ENCODE assay signal across 1 cellular context in the genomic region with DNA sequence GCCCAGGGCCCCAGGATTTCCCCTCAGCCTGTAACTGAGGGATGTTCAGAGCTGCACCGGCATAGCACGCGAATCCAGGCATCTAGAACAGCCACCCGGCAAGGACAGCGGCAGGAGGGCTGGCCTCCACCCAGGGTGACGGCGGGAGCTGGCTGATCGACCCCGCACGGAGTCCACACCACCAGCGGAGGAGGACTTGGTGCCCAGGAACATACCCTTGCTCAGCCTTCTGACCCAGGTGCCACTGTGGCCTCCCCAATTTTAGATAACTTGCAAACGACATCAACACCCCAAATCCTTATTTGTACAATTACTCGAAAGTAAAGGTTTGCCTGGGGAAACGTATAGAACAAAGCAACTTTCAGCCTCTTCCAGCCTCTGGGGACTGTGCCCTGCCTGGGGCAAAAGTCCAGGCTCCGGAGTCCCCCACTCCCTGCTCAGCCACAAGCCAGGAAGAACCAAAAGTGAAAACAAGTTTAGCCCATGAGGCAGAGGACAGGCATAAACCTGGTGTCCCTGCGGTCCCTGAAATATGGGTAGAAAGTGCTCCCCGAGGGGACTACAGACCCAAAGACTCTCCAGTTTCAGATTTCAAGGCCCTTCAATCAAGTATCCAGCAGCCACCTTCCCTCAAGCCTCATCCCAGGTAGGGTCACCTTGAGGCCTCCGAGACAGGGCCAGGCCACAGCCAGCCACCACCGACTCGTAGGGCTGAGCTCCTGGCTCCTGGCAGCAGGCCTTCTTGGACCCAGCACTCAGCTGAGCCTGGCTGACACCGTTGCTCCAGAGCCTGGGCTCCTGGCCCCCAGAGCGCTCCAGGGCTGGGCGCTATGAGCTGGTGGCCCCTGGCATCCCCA.
TF ChIP-seq lines count a peak whose summit lies in the region.

No MANE protein-coding gene starts in this region.

TF ChIP-seq in HepG2, 621 proteins besides CTCF, POLR2A, EP300 and RAD21 (continued from another document):
- TF ChIP-seq HHEX (CRISPR knock-in tag; IDR thresholded peaks at IDR 0.05): no peak
- no peak for TF ChIP-seq NR2F2 (IDR thresholded peaks at IDR 0.05; ENCODE audit: borderline replicate concordance, low read depth)
- TF ChIP-seq, protein P1, sequence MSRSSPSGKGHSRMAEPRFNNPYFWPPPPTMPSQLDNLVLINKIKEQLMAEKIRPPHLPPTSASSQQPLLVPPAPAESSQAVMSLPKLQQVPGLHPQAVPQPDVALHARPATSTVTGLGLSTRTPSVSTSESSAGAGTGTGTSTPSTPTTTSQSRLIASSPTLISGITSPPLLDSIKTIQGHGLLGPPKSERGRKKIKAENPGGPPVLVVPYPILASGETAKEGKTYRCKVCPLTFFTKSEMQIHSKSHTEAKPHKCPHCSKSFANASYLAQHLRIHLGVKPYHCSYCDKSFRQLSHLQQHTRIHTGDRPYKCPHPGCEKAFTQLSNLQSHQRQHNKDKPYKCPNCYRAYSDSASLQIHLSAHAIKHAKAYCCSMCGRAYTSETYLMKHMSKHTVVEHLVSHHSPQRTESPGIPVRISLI (CRISPR knock-in tag; IDR thresholded peaks at IDR 0.05; ENCODE audit: borderline replicate concordance): no peak
- no peak for TF ChIP-seq PHF5A (CRISPR knock-in tag; IDR thresholded peaks at IDR 0.05; ENCODE audit: low read depth, unreplicated experiment)
- TF ChIP-seq, protein P2, sequence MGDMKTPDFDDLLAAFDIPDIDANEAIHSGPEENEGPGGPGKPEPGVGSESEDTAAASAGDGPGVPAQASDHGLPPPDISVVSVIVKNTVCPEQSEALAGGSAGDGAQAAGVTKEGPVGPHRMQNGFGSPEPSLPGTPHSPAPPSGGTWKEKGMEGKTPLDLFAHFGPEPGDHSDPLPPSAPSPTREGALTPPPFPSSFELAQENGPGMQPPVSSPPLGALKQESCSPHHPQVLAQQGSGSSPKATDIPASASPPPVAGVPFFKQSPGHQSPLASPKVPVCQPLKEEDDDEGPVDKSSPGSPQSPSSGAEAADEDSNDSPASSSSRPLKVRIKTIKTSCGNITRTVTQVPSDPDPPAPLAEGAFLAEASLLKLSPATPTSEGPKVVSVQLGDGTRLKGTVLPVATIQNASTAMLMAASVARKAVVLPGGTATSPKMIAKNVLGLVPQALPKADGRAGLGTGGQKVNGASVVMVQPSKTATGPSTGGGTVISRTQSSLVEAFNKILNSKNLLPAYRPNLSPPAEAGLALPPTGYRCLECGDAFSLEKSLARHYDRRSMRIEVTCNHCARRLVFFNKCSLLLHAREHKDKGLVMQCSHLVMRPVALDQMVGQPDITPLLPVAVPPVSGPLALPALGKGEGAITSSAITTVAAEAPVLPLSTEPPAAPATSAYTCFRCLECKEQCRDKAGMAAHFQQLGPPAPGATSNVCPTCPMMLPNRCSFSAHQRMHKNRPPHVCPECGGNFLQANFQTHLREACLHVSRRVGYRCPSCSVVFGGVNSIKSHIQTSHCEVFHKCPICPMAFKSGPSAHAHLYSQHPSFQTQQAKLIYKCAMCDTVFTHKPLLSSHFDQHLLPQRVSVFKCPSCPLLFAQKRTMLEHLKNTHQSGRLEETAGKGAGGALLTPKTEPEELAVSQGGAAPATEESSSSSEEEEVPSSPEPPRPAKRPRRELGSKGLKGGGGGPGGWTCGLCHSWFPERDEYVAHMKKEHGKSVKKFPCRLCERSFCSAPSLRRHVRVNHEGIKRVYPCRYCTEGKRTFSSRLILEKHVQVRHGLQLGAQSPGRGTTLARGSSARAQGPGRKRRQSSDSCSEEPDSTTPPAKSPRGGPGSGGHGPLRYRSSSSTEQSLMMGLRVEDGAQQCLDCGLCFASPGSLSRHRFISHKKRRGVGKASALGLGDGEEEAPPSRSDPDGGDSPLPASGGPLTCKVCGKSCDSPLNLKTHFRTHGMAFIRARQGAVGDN (CRISPR knock-in tag; IDR thresholded peaks at IDR 0.05): peak; percentile 88
- TF ChIP-seq KAT2B (IDR thresholded peaks at IDR 0.05; ENCODE audit: borderline replicate concordance, low read depth, low read length): no peak
- no peak for TF ChIP-seq DNMT3B (CRISPR knock-in tag; conservative IDR thresholded peaks at IDR 0.05)
- TF ChIP-seq, protein P3, sequence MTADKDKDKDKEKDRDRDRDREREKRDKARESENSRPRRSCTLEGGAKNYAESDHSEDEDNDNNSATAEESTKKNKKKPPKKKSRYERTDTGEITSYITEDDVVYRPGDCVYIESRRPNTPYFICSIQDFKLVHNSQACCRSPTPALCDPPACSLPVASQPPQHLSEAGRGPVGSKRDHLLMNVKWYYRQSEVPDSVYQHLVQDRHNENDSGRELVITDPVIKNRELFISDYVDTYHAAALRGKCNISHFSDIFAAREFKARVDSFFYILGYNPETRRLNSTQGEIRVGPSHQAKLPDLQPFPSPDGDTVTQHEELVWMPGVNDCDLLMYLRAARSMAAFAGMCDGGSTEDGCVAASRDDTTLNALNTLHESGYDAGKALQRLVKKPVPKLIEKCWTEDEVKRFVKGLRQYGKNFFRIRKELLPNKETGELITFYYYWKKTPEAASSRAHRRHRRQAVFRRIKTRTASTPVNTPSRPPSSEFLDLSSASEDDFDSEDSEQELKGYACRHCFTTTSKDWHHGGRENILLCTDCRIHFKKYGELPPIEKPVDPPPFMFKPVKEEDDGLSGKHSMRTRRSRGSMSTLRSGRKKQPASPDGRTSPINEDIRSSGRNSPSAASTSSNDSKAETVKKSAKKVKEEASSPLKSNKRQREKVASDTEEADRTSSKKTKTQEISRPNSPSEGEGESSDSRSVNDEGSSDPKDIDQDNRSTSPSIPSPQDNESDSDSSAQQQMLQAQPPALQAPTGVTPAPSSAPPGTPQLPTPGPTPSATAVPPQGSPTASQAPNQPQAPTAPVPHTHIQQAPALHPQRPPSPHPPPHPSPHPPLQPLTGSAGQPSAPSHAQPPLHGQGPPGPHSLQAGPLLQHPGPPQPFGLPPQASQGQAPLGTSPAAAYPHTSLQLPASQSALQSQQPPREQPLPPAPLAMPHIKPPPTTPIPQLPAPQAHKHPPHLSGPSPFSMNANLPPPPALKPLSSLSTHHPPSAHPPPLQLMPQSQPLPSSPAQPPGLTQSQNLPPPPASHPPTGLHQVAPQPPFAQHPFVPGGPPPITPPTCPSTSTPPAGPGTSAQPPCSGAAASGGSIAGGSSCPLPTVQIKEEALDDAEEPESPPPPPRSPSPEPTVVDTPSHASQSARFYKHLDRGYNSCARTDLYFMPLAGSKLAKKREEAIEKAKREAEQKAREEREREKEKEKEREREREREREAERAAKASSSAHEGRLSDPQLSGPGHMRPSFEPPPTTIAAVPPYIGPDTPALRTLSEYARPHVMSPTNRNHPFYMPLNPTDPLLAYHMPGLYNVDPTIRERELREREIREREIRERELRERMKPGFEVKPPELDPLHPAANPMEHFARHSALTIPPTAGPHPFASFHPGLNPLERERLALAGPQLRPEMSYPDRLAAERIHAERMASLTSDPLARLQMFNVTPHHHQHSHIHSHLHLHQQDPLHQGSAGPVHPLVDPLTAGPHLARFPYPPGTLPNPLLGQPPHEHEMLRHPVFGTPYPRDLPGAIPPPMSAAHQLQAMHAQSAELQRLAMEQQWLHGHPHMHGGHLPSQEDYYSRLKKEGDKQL (CRISPR knock-in tag; IDR thresholded peaks at IDR 0.05; ENCODE audit: low read depth): no peak
- TF ChIP-seq GTF2F1 (IDR thresholded peaks at IDR 0.05; ENCODE audit: low read length): no peak
- TF ChIP-seq RFX5 (IDR thresholded peaks at IDR 0.05; ENCODE audit: low read depth, low read length): no peak
- no peak for TF ChIP-seq RFX3 (CRISPR knock-in tag; IDR thresholded peaks at IDR 0.05)
